ENCODE assay signal across 8 cellular contexts in genomic region chr12:123233505-123234299, GRCh38. TPM values are rescaled to one million over a fixed set of nuclear protein-coding genes. Genes with fewer than 3 reads are reported as not detected.
DNase-seq lines count a peak whose midpoint lies in the region; ATAC-seq and TF ChIP-seq lines count a peak whose summit lies in the region.

No MANE protein-coding gene starts in this region.

- H3K27me3 Mint-ChIP-seq in CD4-positive, alpha-beta T cell, result no peaks in the 10 kb centered on the region

- H3K9me3 ChIP-seq in CD4-positive, alpha-beta T cell (ENCODE audit: control insufficient read depth, low read length), result no peaks in the 10 kb centered on the region
- H3K9me3 ChIP-seq in liver (ENCODE audit: control insufficient read depth in 4 of 4, low read length in 3 of 4), result no peaks in the 10 kb centered on the region
- no peaks in the 10 kb centered on the region for H3K9me3 ChIP-seq in tibial artery

- peak overlapping the region; percentile 76 to 90 for H3K9ac ChIP-seq in liver (ENCODE audit: low read depth in 1 of 2, low read length in 2 of 2)

- no peaks in the 10 kb centered on the region for H3K9me3 Mint-ChIP-seq in CD4-positive, alpha-beta T cell

- WGBS in liver, result 5% methylated on average over 42 of the region's 42 CpGs

- H3K27ac Mint-ChIP-seq in CD4-positive, alpha-beta T cell, result peak overlapping the region; percentile 97

- TF ChIP-seq EP300 in Ishikawa (IDR thresholded peaks at IDR 0.05; ENCODE audit: borderline replicate concordance), result no peak

- intact Hi-C loops in CD4-positive, alpha-beta T cell (cut with DNase I, micrococcal nuclease), result loop anchor here (1.0 to 5.0 kb wide), 4 partner anchors 10 to 706 kb away; partner anchors contain the start of genes KNTC1 (in 1 of the 2) and RSRC2 (in 1 of the 2)
- intact Hi-C loops in tibial artery (cut with DNase I; ENCODE audit: low total_unique reads), result loop anchor here (2.0 to 10.0 kb wide), 3 partner anchors 79 to 267 kb away; partner anchors contain the start of genes ABCB9 and PITPNM2

- TF ChIP-seq RAD21 in Ishikawa (IDR thresholded peaks at IDR 0.05; ENCODE audit: low read depth) (no peak), liver (IDR thresholded peaks at IDR 0.05) (no peak)

- peaks cover 52% of the 10 kb centered on the region for H3K36me3 Mint-ChIP-seq in CD4-positive, alpha-beta T cell (ENCODE audit: low read depth)

- in situ Hi-C loops in astrocyte of the spinal cord (cut with HindIII; ENCODE audit: low sequenced_read_pairs) (no loop called here), GM13976 (cut with MboI; ENCODE audit: low sequenced_read_pairs, unreplicated experiment) (loop anchor here (25.0 kb wide), 1 partner anchor 371 kb away; no protein-coding TSS in a partner anchor)

- no peak for DNase-seq in CD4-positive, alpha-beta T cell
- DNase-seq in astrocyte of the spinal cord (ENCODE audit: low read depth, low spot score) (no peak), tibial artery (no peak), GM13976 (ENCODE audit: low spot score) (no peak), NCI-H1436 (lab: John Stamatoyannopoulos, UW) (no peak)

- no peaks in the 10 kb centered on the region for H3K36me3 ChIP-seq in liver (ENCODE audit: control insufficient read depth in 4 of 4, insufficient read depth in 3 of 4, low read depth in 1 of 4, low read length in 3 of 4)
- no peaks in the 10 kb centered on the region for H3K36me3 ChIP-seq in tibial artery

- H3K4me1 ChIP-seq in liver (ENCODE audit: control insufficient read depth in 4 of 4, insufficient read depth in 4 of 4, low read length in 3 of 4) (peaks cover 7 to 38% (median 32%) of the 10 kb centered on the region in 4 donors), tibial artery (peaks cover 0 to 44% (median 24%) of the 10 kb centered on the region in 4 donors)

- peak overlapping the region; percentile 95 for H3K4me3 Mint-ChIP-seq in CD4-positive, alpha-beta T cell

- CTCF ChIA-PET in CD4-positive, alpha-beta T cell (lab: Charles Lee), result interaction anchor here (1.1 to 1.7 kb wide), 5 partner anchors 10 to 158 kb away, joined by 3 to 6 read pairs (median 4); no protein-coding TSS in a partner anchor

- no peaks in the 10 kb centered on the region for H3K27me3 ChIP-seq in CD4-positive, alpha-beta T cell (ENCODE audit: control insufficient read depth, insufficient read depth, low read length)
- no peaks in the 10 kb centered on the region for H3K27me3 ChIP-seq in liver (ENCODE audit: control insufficient read depth in 4 of 4, insufficient read depth in 4 of 4, low read length in 3 of 4)
- H3K27me3 ChIP-seq in tibial artery, result peaks cover 0 to 4% of the 10 kb centered on the region in 2 donors

- peak overlapping the region; percentile 85 for H3K27ac ChIP-seq in CD4-positive, alpha-beta T cell (ENCODE audit: low read depth, low read length)
- H3K27ac ChIP-seq in liver (ENCODE audit: low read depth in 1 of 2, low read length in 2 of 2), result peak overlapping the region; percentile 81 to 97
- peak overlapping the region; percentile 90 to 95 for H3K27ac ChIP-seq in tibial artery

- H3K4me3 ChIP-seq in astrocyte of the spinal cord (ENCODE audit: low read depth, low read length) (peak overlapping the region; percentile 87), liver (ENCODE audit: low read depth in 1 of 3, low read length in 3 of 3) (peak overlapping the region; percentile 76 to 93 (median 91)), tibial artery (peak overlapping the region; percentile 81 to 89)

- TF ChIP-seq CTCF in CD4-positive, alpha-beta T cell (IDR thresholded peaks at IDR 0.05), result no peak
- no peak for TF ChIP-seq CTCF in astrocyte of the spinal cord (IDR thresholded peaks at IDR 0.05; ENCODE audit: low read depth, low read length)
- TF ChIP-seq CTCF in liver (IDR thresholded peaks at IDR 0.05; ENCODE audit: low read depth, low read length, missing input control), result no peak
- no peak for TF ChIP-seq CTCF in tibial artery (IDR thresholded peaks at IDR 0.05)
- TF ChIP-seq CTCF in GM13976 (IDR thresholded peaks at IDR 0.05; ENCODE audit: borderline replicate concordance, control extremely low read depth, extremely low read depth, insufficient read depth, missing control alignments), result no peak

- POLR2A ChIA-PET in CD4-positive, alpha-beta T cell (lab: Charles Lee), result interaction anchor here (0.7 to 5.8 kb wide), 67 partner anchors 9 to 1834 kb away, joined by 3 to 216 read pairs (median 5); partner anchors contain the start of genes ABCB9, ARL6IP4, ATP6V0A2 and DDX55

- peaks cover 77% of the 10 kb centered on the region for H3K4me1 Mint-ChIP-seq in CD4-positive, alpha-beta T cell (ENCODE audit: low read depth)

- ATAC-seq in CD4-positive, alpha-beta T cell (ENCODE audit: poor library complexity), result peak; percentile 12
- peak; percentile 4 for ATAC-seq in GM21390 (IDR thresholded peaks at IDR 0.05; ENCODE audit: unreplicated experiment)

TF ChIP-seq in Ishikawa, 13 proteins besides CTCF, POLR2A, EP300 and RAD21:
- TF ChIP-seq, protein P1, sequence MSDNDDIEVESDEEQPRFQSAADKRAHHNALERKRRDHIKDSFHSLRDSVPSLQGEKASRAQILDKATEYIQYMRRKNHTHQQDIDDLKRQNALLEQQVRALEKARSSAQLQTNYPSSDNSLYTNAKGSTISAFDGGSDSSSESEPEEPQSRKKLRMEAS (IDR thresholded peaks at IDR 0.05), result no peak; the same call in 1 of the 2 replicates
- peak; percentile 34; the same call in 1 of the 2 replicates for TF ChIP-seq TAF1 (IDR thresholded peaks at IDR 0.05; ENCODE audit: low read depth)

TF ChIP-seq in liver, 16 proteins besides CTCF, POLR2A, EP300 and RAD21:
- TF ChIP-seq, protein P1 (IDR thresholded peaks at IDR 0.05), result peak; percentile 6
- TF ChIP-seq FOXA2 (IDR thresholded peaks at IDR 0.05), result no peak
- no peak for TF ChIP-seq JUND (IDR thresholded peaks at IDR 0.05)

RNA-seq across cellular contexts. Expression of gene MTRFR, which starts 0.5 kb away (rescaled TPM):
- 10 to 100 TPM; 43.2 to 44.5 TPM for total RNA-seq in CD4-positive, alpha-beta T cell
- total RNA-seq in liver, result 10 to 100 TPM in 1 of 2 donors, 1 to 10 TPM in 1; 9.5 to 15.2 TPM
- 10 to 100 TPM in 1 of 2 donors, 1 to 10 TPM in 1; 5.7 to 12.6 TPM for polyA plus RNA-seq in liver

RNA-seq across cellular contexts. Expression of gene MPHOSPH9, which starts 0.8 kb away (rescaled TPM):
- 10 to 100 TPM; 80.9 to 84.5 TPM for total RNA-seq in CD4-positive, alpha-beta T cell
- total RNA-seq in liver, result 10 to 100 TPM; 49.8 to 51.0 TPM
- polyA plus RNA-seq in liver, result 10 to 100 TPM in 1 of 2 donors, 1 to 10 TPM in 1; 4.9 to 15.6 TPM

RNA-seq across cellular contexts. Expression of gene CDK2AP1, which starts 38.0 kb away (rescaled TPM):
- total RNA-seq in CD4-positive, alpha-beta T cell, result 1 to 10 TPM; 2.9 to 3.5 TPM
- total RNA-seq in liver, result 10 to 100 TPM; 16.1 to 26.2 TPM
- 10 to 100 TPM; 19.0 to 32.2 TPM for polyA plus RNA-seq in liver
